ENCODE assay signal across 24 cellular contexts in the genomic region with DNA sequence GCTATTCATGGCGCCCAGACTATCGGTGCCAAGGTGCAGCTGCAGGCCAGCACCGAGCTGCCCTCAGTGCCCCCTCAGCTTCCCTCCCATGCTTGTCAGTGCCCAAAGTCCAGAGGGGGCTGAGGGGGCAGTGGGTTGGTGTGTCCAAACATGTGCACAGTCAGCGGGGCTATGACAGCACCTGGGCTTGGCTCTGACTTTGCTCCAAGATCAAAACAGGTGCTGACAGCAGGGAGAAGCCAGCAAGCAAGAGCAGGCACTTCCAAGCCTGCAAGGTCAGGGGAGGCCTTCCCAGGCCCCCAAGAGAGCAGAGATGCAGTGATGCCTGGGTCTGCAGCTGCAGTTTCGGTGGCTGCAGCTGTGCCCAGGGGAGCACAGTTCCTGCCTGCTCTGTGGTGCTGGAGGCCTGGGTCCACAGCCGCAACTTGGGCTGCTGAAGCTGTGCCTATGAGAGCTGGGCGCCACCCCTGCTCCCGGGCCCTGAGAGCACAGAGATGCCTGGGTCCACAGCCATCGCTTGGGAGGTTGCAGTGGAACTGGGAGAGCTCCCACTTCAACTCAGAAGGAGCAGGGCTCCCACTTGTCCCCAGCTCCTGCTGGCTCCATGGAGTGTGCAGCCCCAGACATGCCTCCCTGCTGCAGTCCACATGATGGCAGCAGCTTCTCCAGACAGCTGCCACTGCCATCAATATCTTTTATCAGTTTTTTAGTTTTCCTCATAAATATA.
DNase-seq lines count a peak whose midpoint lies in the region; ATAC-seq, FAIRE-seq and TF ChIP-seq lines count a peak whose summit lies in the region.
"Had no signal": no experiment of that assay in that cellular context is flagged by ENCODE, and none has a peak within 500 bp of the region (broad histone marks: within the 10 kb centered on the region; RNA-seq: fewer than 3 reads in every experiment).

No MANE protein-coding gene starts in this region.

- no peak overlapping the region for H3K4me2 ChIP-seq in SK-N-SH
- H3K4me2 ChIP-seq in HepG2 (ENCODE audit: low read depth, low read length), result no peak overlapping the region

- H3K27ac ChIP-seq in SK-N-SH (ENCODE audit: low read depth in 2 of 2, low read length in 1 of 2) (no peak overlapping the region), HepG2 (ENCODE audit: extremely low read length, insufficient read depth, low read length) (no peak overlapping the region)
- H3K27ac ChIP-seq: coronary artery, epithelial cell of prostate, gastrocnemius medialis, upper lobe of left lung had no signal

- ATAC-seq in SK-N-SH treated with all-trans-retinoic acid at 6 μM for 48 hours, result no peak
- ATAC-seq in WTC11, result peak; percentile 81
- ATAC-seq in HepG2, result peak; percentile 93
- ATAC-seq: gastrocnemius medialis; naive thymus-derived CD4-positive, alpha-beta T cell had no signal

- no peak overlapping the region for H3K9ac ChIP-seq in SK-N-SH
- no peak overlapping the region for H3K9ac ChIP-seq in HepG2 (ENCODE audit: insufficient read depth, low read depth, low read length)

- TF ChIP-seq CTCF in SK-N-SH (IDR thresholded peaks at IDR 0.05), result no peak
- no peak for TF ChIP-seq CTCF in WTC11 (IDR thresholded peaks at IDR 0.05)
- peak; percentile 41; the same call in 1 of the 2 replicates for TF ChIP-seq CTCF in HepG2 (CRISPR knock-in tag; IDR thresholded peaks at IDR 0.05)

- H4K20me1 ChIP-seq in SK-N-SH (ENCODE audit: insufficient read depth) (no peaks in the 10 kb centered on the region), HepG2 (ENCODE audit: insufficient read depth, low read length) (no peaks in the 10 kb centered on the region)

- H3K4me3 Mint-ChIP-seq in WTC11, result no peak overlapping the region
- H3K4me3 Mint-ChIP-seq: activated CD4-positive, alpha-beta memory T cell treated with anti-CD3 and anti-CD28 coated beads for 36 hours; activated naive CD4-positive, alpha-beta T cell treated with anti-CD3 and anti-CD28 coated beads, Interleukin-2, amount 10 ng/mL, durations not matched to agents 7 days and 5 days; CD8-positive, alpha-beta memory T cell; naive thymus-derived CD4-positive, alpha-beta T cell had no signal

- BruUV-seq in HepG2 (replicated peaks; lab: Mats Ljungman, UMichigan), result no TSS peak

- intact Hi-C loops in HepG2 (cut with micrococcal nuclease; ENCODE audit: unreplicated experiment), result loop anchor here (5.0 kb wide), 1 partner anchor 444 kb away; no protein-coding TSS in a partner anchor

- 19% methylated on average over 3 of the region's 9 CpGs for WGBS in SK-N-SH (ENCODE audit: low lambda C conversion rate)
- WGBS in HepG2 (ENCODE audit: low lambda C conversion rate), result 0% methylated on average over 4 of the region's 9 CpGs

- H3K4me3 ChIP-seq in SK-N-SH (ENCODE audit: low read depth in 2 of 2, low read length in 1 of 2), result no peak overlapping the region
- H3K4me3 ChIP-seq in HepG2 (replicated peaks in 1 of 3; ENCODE audit: insufficient read depth in 1 of 3, low read depth in 2 of 3, low read length in 3 of 3), result no peak overlapping the region
- H3K4me3 ChIP-seq: coronary artery, gastrocnemius medialis, lung, upper lobe of left lung had no signal

- H3K4me1 ChIP-seq in SK-N-SH (ENCODE audit: control insufficient read depth in 1 of 2, insufficient read depth in 2 of 2, low read depth in 1 of 2, low read length in 1 of 2) (no peaks in the 10 kb centered on the region), HepG2 (ENCODE audit: insufficient read depth, low read length) (no peaks in the 10 kb centered on the region)
- H3K4me1 ChIP-seq: gastrocnemius medialis, upper lobe of left lung had no signal

- H3K4me1 Mint-ChIP-seq in WTC11, result peaks cover 10% of the 10 kb centered on the region
- H3K4me1 Mint-ChIP-seq: activated naive CD4-positive, alpha-beta T cell treated with anti-CD3 and anti-CD28 coated beads, Interleukin-2, amount 10 ng/mL, durations not matched to agents 7 days and 5 days; CD8-positive, alpha-beta memory T cell; naive thymus-derived CD4-positive, alpha-beta T cell had no signal

- 0 out of 2 replicates have a peak, but pooled peaks cover 2% of the 10 kb centered on the region for H3K9me3 ChIP-seq in SK-N-SH
- no peaks in the 10 kb centered on the region for H3K9me3 ChIP-seq in HepG2 (ENCODE audit: low read length)
- H3K9me3 ChIP-seq: gastrocnemius medialis, upper lobe of left lung had no signal

- TF ChIP-seq RAD21 in SK-N-SH (IDR thresholded peaks at IDR 0.05; ENCODE audit: low read length), result 0 out of 2 replicates have a peak, but pooled peaks have one; percentile 19
- TF ChIP-seq RAD21 in HepG2 (CRISPR knock-in tag; IDR thresholded peaks at IDR 0.05), result no peak

- TF ChIP-seq POLR2A in HepG2 (IDR thresholded peaks at IDR 0.05; ENCODE audit: insufficient read depth in 1 of 2, low read depth in 2 of 2, low read length in 2 of 2), result no peak

- H3K27me3 ChIP-seq in SK-N-SH (ENCODE audit: insufficient read depth) (no peaks in the 10 kb centered on the region), HepG2 (ENCODE audit: control insufficient read depth in 1 of 2, insufficient read depth in 2 of 2, low read length in 2 of 2) (no peaks in the 10 kb centered on the region)
- H3K27me3 ChIP-seq: gastrocnemius medialis, upper lobe of left lung had no signal

- no peak for FAIRE-seq in HepG2 (lab: Jason Lieb, UNC)
- FAIRE-seq: RCC 7860 had no signal

- no peak overlapping the region for H3K27ac Mint-ChIP-seq in WTC11
- H3K27ac Mint-ChIP-seq: activated CD4-positive, alpha-beta memory T cell treated with anti-CD3 and anti-CD28 coated beads for 36 hours; activated naive CD4-positive, alpha-beta T cell treated with anti-CD3 and anti-CD28 coated beads, Interleukin-2, amount 10 ng/mL, durations not matched to agents 7 days and 5 days; CD8-positive, alpha-beta memory T cell; naive thymus-derived CD4-positive, alpha-beta T cell had no signal

- POLR2A ChIA-PET in SK-N-SH (lab: Yijun Ruan, JAX), result no interaction called here
- POLR2A ChIA-PET in WTC11 (lab: Charles Lee), result no interaction called here
- POLR2A ChIA-PET in HepG2 (lab: Yijun Ruan, JAX), result no interaction called here

- no peaks in the 10 kb centered on the region for H3F3A ChIP-seq in SK-N-SH (replicated peaks; ENCODE audit: insufficient read depth)

- CTCF ChIA-PET in SK-N-SH (lab: Yijun Ruan, JAX), result interaction anchor here (0.6 to 1.5 kb wide), 5 partner anchors 11 to 798 kb away, joined by 3 to 5 read pairs (median 4); no protein-coding TSS in a partner anchor
- CTCF ChIA-PET in WTC11 (lab: Charles Lee), result interaction anchor here (0.5 to 1.0 kb wide), 6 partner anchors 208 to 662 kb away, joined by 3 to 5 read pairs (median 3); no protein-coding TSS in a partner anchor
- CTCF ChIA-PET in HepG2 (lab: Yijun Ruan, JAX; ENCODE audit: low intra/inter-chr PET ratio, low total read pairs), result no interaction called here

- no peaks in the 10 kb centered on the region for H3K79me2 ChIP-seq in SK-N-SH (ENCODE audit: insufficient read depth)
- H3K79me2 ChIP-seq in HepG2 (ENCODE audit: insufficient read depth, low read length), result no peaks in the 10 kb centered on the region

- TF ChIP-seq EP300 in SK-N-SH (IDR thresholded peaks at IDR 0.05; ENCODE audit: borderline replicate concordance in 1 of 2, low read depth in 1 of 2, low read length in 1 of 2), result no peak
- TF ChIP-seq EP300 in HepG2 (IDR thresholded peaks at IDR 0.05; ENCODE audit: low read depth in 2 of 2, low read length in 2 of 2), result no peak
- TF ChIP-seq EP300 in HepG2 (CRISPR knock-in tag; IDR thresholded peaks at IDR 0.05; ENCODE audit: borderline replicate concordance), result no peak

- H3K36me3 ChIP-seq in SK-N-SH (replicated peaks in 1 of 2; ENCODE audit: control insufficient read depth in 1 of 2, insufficient read depth in 2 of 2, low read length in 1 of 2) (no peaks in the 10 kb centered on the region), HepG2 (replicated peaks in 1 of 2; ENCODE audit: control insufficient read depth in 1 of 2, insufficient read depth in 2 of 2, low read length in 2 of 2) (no peaks in the 10 kb centered on the region)
- H3K36me3 ChIP-seq: gastrocnemius medialis, upper lobe of left lung had no signal

- H3K9me2 ChIP-seq in SK-N-SH, result no peaks in the 10 kb centered on the region

- in situ Hi-C loops in HepG2 (cut with HindIII; ENCODE audit: extremely low pct_ligation_motif_present, low pct_unique_long_range_greater_than_20kb), result loop anchor here (10.0 kb wide), 1 partner anchor 64 kb away; no protein-coding TSS in a partner anchor

- H3K27me3 Mint-ChIP-seq in WTC11 (ENCODE audit: low read depth), result no peaks in the 10 kb centered on the region
- H3K27me3 Mint-ChIP-seq: activated CD4-positive, alpha-beta memory T cell treated with anti-CD3 and anti-CD28 coated beads for 36 hours; activated naive CD4-positive, alpha-beta T cell treated with anti-CD3 and anti-CD28 coated beads, Interleukin-2, amount 10 ng/mL, durations not matched to agents 7 days and 5 days; CD8-positive, alpha-beta memory T cell; naive thymus-derived CD4-positive, alpha-beta T cell had no signal

- no peak overlapping the region for H2AFZ ChIP-seq in SK-N-SH (ENCODE audit: low read depth)
- H2AFZ ChIP-seq in HepG2 (ENCODE audit: low read length), result no peak overlapping the region

- H3K9me3 Mint-ChIP-seq in WTC11, result peaks cover 4% of the 10 kb centered on the region; the same call in 1 of the 2 replicates
- H3K9me3 Mint-ChIP-seq: activated naive CD4-positive, alpha-beta T cell treated with anti-CD3 and anti-CD28 coated beads, Interleukin-2, amount 10 ng/mL, durations not matched to agents 7 days and 5 days had no signal

- peaks cover 3% of the 10 kb centered on the region; the same call in 1 of the 2 replicates for H3K36me3 Mint-ChIP-seq in WTC11
- H3K36me3 Mint-ChIP-seq: activated CD4-positive, alpha-beta memory T cell treated with anti-CD3 and anti-CD28 coated beads for 36 hours; activated naive CD4-positive, alpha-beta T cell treated with anti-CD3 and anti-CD28 coated beads, Interleukin-2, amount 10 ng/mL, durations not matched to agents 7 days and 5 days; CD8-positive, alpha-beta memory T cell; naive thymus-derived CD4-positive, alpha-beta T cell had no signal

- DNase-seq in SK-N-SH, result no peak
- peak; percentile 26 for DNase-seq in WTC11 (ENCODE audit: low spot score)
- no peak for DNase-seq in HepG2 (ENCODE audit: low spot score)
- DNase-seq in NCI-H2081 (lab: John Stamatoyannopoulos, UW), result no peak
- no peak for DNase-seq in NOMO-1 treated with DMSO at 0.1 percent for 48 hours (lab: John Stamatoyannopoulos, UW; ENCODE audit: unreplicated experiment)
- DNase-seq in middle frontal gyrus (ENCODE audit: extremely low spot score, low spot score), result no peak
- no peak for DNase-seq in putamen (ENCODE audit: low spot score)
- DNase-seq: activated CD4-positive, alpha-beta memory T cell treated with anti-CD3 and anti-CD28 coated beads for 36 hours; activated naive CD4-positive, alpha-beta T cell treated with anti-CD3 and anti-CD28 coated beads, Interleukin-2, amount 10 ng/mL, durations not matched to agents 7 days and 5 days; activated T-cell treated with anti-CD3 and anti-CD28 coated beads, Interleukin-2, amount 50 U/mL, for 1 hour; CD8-positive, alpha-beta memory T cell; EL; gastrocnemius medialis; naive thymus-derived CD4-positive, alpha-beta T cell; NCI-H2029 treated with DMSO at 0.1 percent for 48 hours; NCI-H69; stimulated activated CD4-positive, alpha-beta T cell treated with anti-CD3 and anti-CD28 coated beads, Interleukin-15, amount 100 ng/mL, for 24 hours; stimulated activated naive CD4-positive, alpha-beta T cell had no signal

TF ChIP-seq in SK-N-SH treated with all-trans-retinoic acid at 6 μM for 48 hours, 23 proteins besides CTCF, POLR2A, EP300 and RAD21 (continues in another document):
- TF ChIP-seq ZNF8 (CRISPR knock-in tag; IDR thresholded peaks at IDR 0.05), result no peak
